ENCODE assay signal across 23 cellular contexts in the genomic region with DNA sequence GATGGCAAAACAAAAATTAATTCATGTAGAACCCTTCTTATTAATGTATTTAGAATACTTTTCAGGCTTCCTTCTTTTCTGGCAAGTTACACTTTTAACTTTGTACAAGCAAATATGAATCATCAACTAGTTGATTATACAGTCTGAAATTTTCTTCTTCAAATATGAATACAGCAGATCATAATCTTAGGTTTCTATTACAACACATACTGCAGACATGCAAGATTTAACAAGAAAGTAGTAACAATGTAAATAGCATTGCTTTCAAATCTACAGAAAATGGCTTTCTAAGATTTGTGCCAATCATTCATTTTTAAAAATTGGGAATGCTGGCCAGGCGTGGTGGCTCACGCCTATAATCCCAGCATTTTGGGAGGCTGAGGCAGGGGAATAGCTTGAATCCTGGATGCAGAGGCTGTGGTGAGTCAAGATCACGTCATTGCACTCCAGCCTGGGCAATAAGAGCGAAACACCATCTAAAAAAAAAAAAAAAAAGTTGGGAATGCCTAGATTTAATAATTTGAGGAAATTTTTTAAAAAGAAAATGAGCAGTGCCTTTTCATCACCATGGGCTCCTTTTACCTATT.
DNase-seq lines count a peak whose midpoint lies in the region; ATAC-seq and TF ChIP-seq lines count a peak whose summit lies in the region.
"Had no signal": no experiment of that assay in that cellular context is flagged by ENCODE, and none has a peak within 500 bp of the region (broad histone marks: within the 10 kb centered on the region; RNA-seq: fewer than 3 reads in every experiment).

No MANE protein-coding gene starts in this region.

- no peak overlapping the region for H3K9ac ChIP-seq in GM23248

- H3K9me3 ChIP-seq in GM23248 (ENCODE audit: low read depth) (no peaks in the 10 kb centered on the region), osteoblast (ENCODE audit: low read depth, low read length) (no peaks in the 10 kb centered on the region)
- H3K9me3 ChIP-seq: ovary had no signal

- TF ChIP-seq CTCF in osteoblast (IDR thresholded peaks at IDR 0.05; ENCODE audit: extremely low read depth, low read depth, low read length), result no peak

- H3K4me3 ChIP-seq in GM23248 (no peak overlapping the region), osteoblast (ENCODE audit: insufficient read depth, low read length) (no peak overlapping the region)
- H3K4me3 ChIP-seq: ovary had no signal

- H3K4me1 ChIP-seq in GM23248 (ENCODE audit: insufficient read depth), result peaks cover 22% of the 10 kb centered on the region
- peaks cover 14% of the 10 kb centered on the region for H3K4me1 ChIP-seq in osteoblast (ENCODE audit: insufficient read depth, low read length)

- no peaks in the 10 kb centered on the region for H3K9me2 ChIP-seq in GM23248 (ENCODE audit: insufficient read depth)

- DNase-seq in GM23248 (peak; percentile 53), RPMI7951 (ENCODE audit: low read depth) (peak; percentile 50), dedifferentiated amniotic fluid mesenchymal stem cell (ENCODE audit: extremely low spot score) (peak; percentile 66), osteoblast (ENCODE audit: insufficient read length, low spot score, missing footprints) (peak; percentile 45), NAMALWA (ENCODE audit: low spot score) (no peak), left colon (no peak)
- no peak for DNase-seq in activated T-cell treated with anti-CD3 and anti-CD28 coated beads, Interleukin-2, amount 50 U/mL, for 48 hours
- DNase-seq: activated CD4-positive, alpha-beta T cell treated with anti-CD3 and anti-CD28 coated beads for 4 hours; activated naive CD4-positive, alpha-beta T cell treated with anti-CD3 and anti-CD28 coated beads, Interleukin-2, amount 50 U/mL, for 16 hours; aorta; CD8-positive, alpha-beta memory T cell; cerebellar nuclear complex; effector memory CD4-positive, alpha-beta T cell; left cardiac atrium; naive thymus-derived CD8-positive, alpha-beta T cell; NCI-H1417 treated with DMSO at 0.1 percent for 48 hours; NCI-H526; ovary; stimulated activated CD4-positive, alpha-beta T cell treated with anti-CD3 and anti-CD28 coated beads, Interleukin-12 subunit alpha, Interleukin-12 subunit beta, amount 100 ng/mL, for 4 hours; stimulated activated CD4-positive, alpha-beta T cell treated with anti-CD3 and anti-CD28 coated beads, Interleukin-4, amount 100 ng/mL, for 4 hours; stimulated activated naive CD8-positive, alpha-beta T cell treated with anti-CD3 and anti-CD28 coated beads, Interleukin-15, Interleukin-2, amounts not matched to agents 100 U/mL and 50 U/mL, for 24 hours had no signal

- in situ Hi-C loops in GM23248 (cut with MboI), result no loop called here

- H3K4me2 ChIP-seq in GM23248 (ENCODE audit: unreplicated experiment) (no peak overlapping the region), osteoblast (ENCODE audit: insufficient read depth, low read length) (peak overlapping the region; percentile 18)

- 77 to 95% methylated on average over 3 to 4 of the region's 4 CpGs for WGBS in GM23248 (ENCODE audit: low coverage in 1 of 2, low lambda C conversion rate in 2 of 2, missing lambda C conversion rate in 2 of 2), 2 experiments

- peak overlapping the region; percentile 30 for H3K27ac ChIP-seq in GM23248
- peak overlapping the region; percentile 38 for H3K27ac ChIP-seq in osteoblast (ENCODE audit: low read depth, low read length)
- H3K27ac ChIP-seq: HL-60, ovary had no signal

- intact Hi-C loops in left colon (cut with DNase I, micrococcal nuclease), result no loop called here

- H3F3A ChIP-seq in GM23248 (ENCODE audit: insufficient read depth), result peaks cover 5% of the 10 kb centered on the region

- H2AFZ ChIP-seq in GM23248, result no peak overlapping the region
- no peak overlapping the region for H2AFZ ChIP-seq in osteoblast (ENCODE audit: low read length)

- H3K79me2 ChIP-seq in GM23248 (ENCODE audit: insufficient read depth) (no peaks in the 10 kb centered on the region), osteoblast (ENCODE audit: insufficient read depth, low read length) (peaks cover 5% of the 10 kb centered on the region)

- H3K27me3 ChIP-seq in GM23248 (replicated peaks; ENCODE audit: insufficient read depth) (no peaks in the 10 kb centered on the region), osteoblast (ENCODE audit: insufficient read depth, low read length) (no peaks in the 10 kb centered on the region)
- H3K27me3 ChIP-seq: ovary had no signal

- H4K20me1 ChIP-seq in GM23248 (ENCODE audit: insufficient read depth), result no peaks in the 10 kb centered on the region
- H4K20me1 ChIP-seq in osteoblast (ENCODE audit: insufficient read depth, low read length), result no peaks in the 10 kb centered on the region

- ATAC-seq in left colon, result no peak
- ATAC-seq: esophagus mucosa; left cardiac atrium; naive thymus-derived CD8-positive, alpha-beta T cell; stimulated activated naive CD8-positive, alpha-beta T cell treated with anti-CD3 and anti-CD28 coated beads, Interleukin-15, Interleukin-2, amounts not matched to agents 100 U/mL and 50 U/mL, for 24 hours had no signal

- no peaks in the 10 kb centered on the region; the same call in 1 of the 2 replicates for H3K36me3 ChIP-seq in GM23248 (ENCODE audit: low read depth)
- no peaks in the 10 kb centered on the region for H3K36me3 ChIP-seq in osteoblast (ENCODE audit: insufficient read depth, low read length)
- H3K36me3 ChIP-seq: ovary had no signal

Comparison
In these comparisons a context has a peak if more than half of its experiments do, and no peak if none do; other contexts are left out.
1. DNase-seq: peak in GM23248 (single experiment), RPMI7951 (single experiment), dedifferentiated amniotic fluid mesenchymal stem cell (single experiment) and osteoblast (single experiment); none in NAMALWA (single experiment), activated T-cell treated with anti-CD3 and anti-CD28 coated beads, Interleukin-2, amount 50 U/mL, for 48 hours (0 of 2) and left colon (0 of 2).